ENCODE assay signal across 10 cellular contexts in genomic region chr12:49903351-49903699, GRCh38. TPM values are rescaled to one million over a fixed set of nuclear protein-coding genes. Genes with fewer than 3 reads are reported as not detected.
DNase-seq lines count a peak whose midpoint lies in the region; ATAC-seq and TF ChIP-seq lines count a peak whose summit lies in the region.
"Had no signal": no experiment of that assay in that cellular context is flagged by ENCODE, and none has a peak within 500 bp of the region (broad histone marks: within the 10 kb centered on the region; RNA-seq: fewer than 3 reads in every experiment).

No MANE protein-coding gene starts in this region.

- peaks cover 12% of the 10 kb centered on the region for H3K4me1 ChIP-seq in CD4-positive, CD25-positive, alpha-beta regulatory T cell (ENCODE audit: control insufficient read depth, insufficient read depth, low read length, poor library complexity, severe bottlenecking)
- H3K4me1 ChIP-seq in SJCRH30 (peaks cover 5% of the 10 kb centered on the region), osteoblast (ENCODE audit: insufficient read depth, low read length) (no peaks in the 10 kb centered on the region)

- peak overlapping the region in 1 of 3 donors; percentile 15 for H3K27ac Mint-ChIP-seq in CD4-positive, CD25-positive, alpha-beta regulatory T cell

- peak overlapping the region; percentile 37 for H3K4me3 ChIP-seq in CD4-positive, CD25-positive, alpha-beta regulatory T cell (ENCODE audit: low read depth, low read length)
- H3K4me3 ChIP-seq in SJCRH30: peak overlapping the region; percentile 41
- peak overlapping the region; percentile 27 for H3K4me3 ChIP-seq in fibroblast of mammary gland (ENCODE audit: control insufficient read depth, low read depth, low read length)
- H3K4me3 ChIP-seq in osteoblast (ENCODE audit: insufficient read depth, low read length): peak overlapping the region; percentile 51

- no peaks in the 10 kb centered on the region for H3K36me3 ChIP-seq in CD4-positive, CD25-positive, alpha-beta regulatory T cell (ENCODE audit: control insufficient read depth, insufficient read depth, low read length)
- H3K36me3 ChIP-seq in SJCRH30 (no peaks in the 10 kb centered on the region), osteoblast (ENCODE audit: insufficient read depth, low read length) (no peaks in the 10 kb centered on the region)

- H3K9me3 Mint-ChIP-seq in CD4-positive, CD25-positive, alpha-beta regulatory T cell: no peaks in the 10 kb centered on the region

- no peaks in the 10 kb centered on the region for H3K79me2 ChIP-seq in osteoblast (ENCODE audit: insufficient read depth, low read length)

- peaks cover 0 to 22% (median 10%) of the 10 kb centered on the region in 4 donors for H3K4me1 Mint-ChIP-seq in CD4-positive, CD25-positive, alpha-beta regulatory T cell

- no peak overlapping the region for H3K27ac ChIP-seq in CD4-positive, CD25-positive, alpha-beta regulatory T cell (ENCODE audit: insufficient read depth, low read length, poor library complexity, severe bottlenecking)
- H3K27ac ChIP-seq in SJCRH30 (no peak overlapping the region), osteoblast (ENCODE audit: low read depth, low read length) (no peak overlapping the region)

- H3K9me3 ChIP-seq in CD4-positive, CD25-positive, alpha-beta regulatory T cell (ENCODE audit: control insufficient read depth in 2 of 2, low read length in 2 of 2): no peaks in the 10 kb centered on the region
- H3K9me3 ChIP-seq in SJCRH30 (replicated peaks): no peaks in the 10 kb centered on the region
- no peaks in the 10 kb centered on the region for H3K9me3 ChIP-seq in osteoblast (ENCODE audit: low read depth, low read length)

- no peaks in the 10 kb centered on the region for H3K27me3 ChIP-seq in CD4-positive, CD25-positive, alpha-beta regulatory T cell (ENCODE audit: control insufficient read depth, insufficient read depth, low read length)
- H3K27me3 ChIP-seq in SJCRH30 (no peaks in the 10 kb centered on the region), osteoblast (ENCODE audit: insufficient read depth, low read length) (peaks cover 7% of the 10 kb centered on the region)

- no peaks in the 10 kb centered on the region for H3K36me3 Mint-ChIP-seq in CD4-positive, CD25-positive, alpha-beta regulatory T cell

- H3K27me3 Mint-ChIP-seq in CD4-positive, CD25-positive, alpha-beta regulatory T cell: no peaks in the 10 kb centered on the region

- H3K4me2 ChIP-seq in osteoblast (ENCODE audit: insufficient read depth, low read length): peak overlapping the region; percentile 52

- H2AFZ ChIP-seq in osteoblast (ENCODE audit: low read length): peak overlapping the region; percentile 15

- ATAC-seq in CD4-positive, CD25-positive, alpha-beta regulatory T cell (ENCODE audit: low read depth in 2 of 2): no peak
- no peak for ATAC-seq in GM18870 (IDR thresholded peaks at IDR 0.05; ENCODE audit: unreplicated experiment)

- no peaks in the 10 kb centered on the region for H4K20me1 ChIP-seq in osteoblast (ENCODE audit: insufficient read depth, low read length)

- H3K4me3 Mint-ChIP-seq in CD4-positive, CD25-positive, alpha-beta regulatory T cell: peak overlapping the region; percentile 67 to 85 (median 76)

- TF ChIP-seq CTCF in fibroblast of mammary gland (conservative IDR thresholded peaks at IDR 0.05; ENCODE audit: control insufficient read depth, insufficient read depth, low read depth, low read length) (no peak), osteoblast (IDR thresholded peaks at IDR 0.05; ENCODE audit: extremely low read depth, low read depth, low read length) (no peak)

- DNase-seq in CD4-positive, CD25-positive, alpha-beta regulatory T cell: no peak
- DNase-seq in SJCRH30 (no peak), fibroblast of mammary gland (ENCODE audit: low read depth) (no peak), osteoblast (ENCODE audit: insufficient read length, low spot score, missing footprints) (peak; percentile 37), HCEC 1CT (no peak), T1000 (lab: John Stamatoyannopoulos, UW) (no peak), SKM-1 (lab: John Stamatoyannopoulos, UW; ENCODE audit: unreplicated experiment) (no peak)
- DNase-seq: SIG-M5 had no signal

RNA-seq across cellular contexts. Expression of gene FAIM2, which starts 0.4 kb away (rescaled TPM):
- 0.10 TPM for total RNA-seq in CD4-positive, CD25-positive, alpha-beta regulatory T cell
- 1 to 10 TPM in 3 of 4 donors, under 1 TPM in 1; 0.31 to 6.5 (median 3.1) TPM for polyA plus RNA-seq in CD4-positive, CD25-positive, alpha-beta regulatory T cell
- total RNA-seq in SJCRH30 (2014; rRNA removed; shearing (Covaris generic)): 0.58 and 0.67 TPM in 2 replicates
- total RNA-seq in osteoblast: 0.88 and 1.4 TPM in 2 replicates
- total RNA-seq: pulmonary artery endothelial cell had no signal

RNA-seq across cellular contexts. Expression of gene AQP2, which starts 47.2 kb away (rescaled TPM):
- total RNA-seq in CD4-positive, CD25-positive, alpha-beta regulatory T cell: not detected
- not detected for polyA plus RNA-seq in CD4-positive, CD25-positive, alpha-beta regulatory T cell
- total RNA-seq in SJCRH30 (2014; rRNA removed; shearing (Covaris generic)): not detected in 2 replicates
- total RNA-seq in osteoblast: not detected in 2 replicates
- total RNA-seq: pulmonary artery endothelial cell had no signal

RNA-seq across cellular contexts. Expression of gene AQP5, which starts 58.3 kb away (rescaled TPM):
- not detected for total RNA-seq in CD4-positive, CD25-positive, alpha-beta regulatory T cell
- polyA plus RNA-seq in CD4-positive, CD25-positive, alpha-beta regulatory T cell: not detected
- 0.18 TPM in 1 of 2 replicates, not detected in the other for total RNA-seq in SJCRH30 (2014; rRNA removed; shearing (Covaris generic))
- total RNA-seq in osteoblast: not detected in 2 replicates
